Comparison of ENCODE assay signal across 25 cellular contexts in the genomic region with DNA sequence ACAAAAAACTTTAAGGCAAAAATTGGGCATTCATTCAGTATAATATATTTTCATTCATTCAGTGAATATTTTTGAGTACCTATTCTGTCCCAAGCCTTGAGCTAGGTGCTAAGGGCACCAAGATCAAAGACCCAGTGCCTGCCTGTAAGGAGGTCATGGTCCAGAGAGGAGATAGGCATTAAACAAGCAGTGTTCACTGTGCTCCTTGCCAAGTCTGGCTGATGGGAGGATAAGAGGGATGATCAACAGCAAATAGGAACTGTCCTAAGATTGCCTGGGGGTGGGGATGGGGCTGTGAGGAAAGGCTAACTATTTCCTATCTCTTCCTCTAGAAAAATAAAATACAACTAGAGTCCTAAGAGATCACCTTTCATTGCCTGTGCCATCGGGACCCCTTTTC.
A peak's percentile ranks its signal among the peaks of the same experiment; 100 is the strongest.
DNase-seq lines count a peak whose midpoint lies in the region; ATAC-seq and TF ChIP-seq lines count a peak whose summit lies in the region.
"Had no signal": no experiment of that assay in that cellular context is flagged by ENCODE, and none has a peak within 500 bp of the region (broad histone marks: within the 10 kb centered on the region; RNA-seq: fewer than 3 reads in every experiment).

No MANE protein-coding gene starts in this region.

- intact Hi-C loops in uterus (cut with DNase I; ENCODE audit: low total_unique reads): no loop called here
- intact Hi-C loops in tibial artery (cut with DNase I; ENCODE audit: low total_unique reads): no loop called here
- intact Hi-C loops in stomach (cut with DNase I; ENCODE audit: low total_unique reads): no loop called here

- no peaks in the 10 kb centered on the region for H3K9me3 Mint-ChIP-seq in activated naive CD8-positive, alpha-beta T cell treated with anti-CD3 and anti-CD28 coated beads, Interleukin-2, amount 50 U/mL, for 24 hours
- H3K9me3 Mint-ChIP-seq in activated naive CD8-positive, alpha-beta T cell treated with anti-CD3 and anti-CD28 coated beads for 36 hours: no peaks in the 10 kb centered on the region
- H3K9me3 Mint-ChIP-seq in HFFc6: no peaks in the 10 kb centered on the region; the same call in 1 of the 2 replicates
- H3K9me3 Mint-ChIP-seq: activated naive CD8-positive, alpha-beta T cell treated with anti-CD3 and anti-CD28 coated beads, Interleukin-2, amount 10 ng/mL, durations not matched to agents 7 days and 5 days; CD8-positive, alpha-beta T cell; central memory CD8-positive, alpha-beta T cell; natural killer cell treated with Interleukin-12 subunit alpha and Interleukin-12 subunit beta and Interleukin-15 and Interleukin-18, amount 100 ng/mL, for 72 hours had no signal

- H3K36me3 Mint-ChIP-seq in activated naive CD8-positive, alpha-beta T cell treated with anti-CD3 and anti-CD28 coated beads, Interleukin-2, amount 50 U/mL, for 24 hours (ENCODE audit: low read depth): no peaks in the 10 kb centered on the region
- no peaks in the 10 kb centered on the region for H3K36me3 Mint-ChIP-seq in activated naive CD8-positive, alpha-beta T cell treated with anti-CD3 and anti-CD28 coated beads for 36 hours
- H3K36me3 Mint-ChIP-seq in HFFc6 (ENCODE audit: low read depth): no peaks in the 10 kb centered on the region
- H3K36me3 Mint-ChIP-seq: CD8-positive, alpha-beta T cell had no signal

- no peak for ATAC-seq in activated naive CD8-positive, alpha-beta T cell treated with anti-CD3 and anti-CD28 coated beads, Interleukin-2, amount 50 U/mL, for 24 hours
- ATAC-seq: A549; activated CD4-positive, alpha-beta T cell treated with anti-CD3 and anti-CD28 coated beads for 36 hours; CD8-positive, alpha-beta T cell; left ventricle myocardium superior; natural killer cell treated with Interleukin-12 subunit alpha and Interleukin-12 subunit beta and Interleukin-15 and Interleukin-18, amount 100 ng/mL, for 72 hours had no signal

- H3K27ac ChIP-seq in uterus (peak overlapping the region; percentile 77 to 84), tibial artery (no peak overlapping the region), stomach (no peak overlapping the region)
- H3K27ac ChIP-seq: A549, SK-N-MC had no signal

- no peaks in the 10 kb centered on the region for H3K36me3 ChIP-seq in uterus
- H3K36me3 ChIP-seq in tibial artery: no peaks in the 10 kb centered on the region
- no peaks in the 10 kb centered on the region for H3K36me3 ChIP-seq in stomach
- H3K36me3 ChIP-seq: transverse colon had no signal

- H3K9me3 ChIP-seq in uterus (no peaks in the 10 kb centered on the region), tibial artery (no peaks in the 10 kb centered on the region), stomach (no peaks in the 10 kb centered on the region)
- H3K9me3 ChIP-seq: A549, transverse colon had no signal

- H3K27me3 ChIP-seq in uterus (no peaks in the 10 kb centered on the region), tibial artery (no peaks in the 10 kb centered on the region), stomach (no peaks in the 10 kb centered on the region)
- H3K27me3 ChIP-seq: transverse colon had no signal

- H3K4me3 ChIP-seq in uterus: no peak overlapping the region
- no peak overlapping the region for H3K4me3 ChIP-seq in tibial artery
- H3K4me3 ChIP-seq in stomach: no peak overlapping the region
- H3K4me3 ChIP-seq: A549, SK-N-MC, transverse colon had no signal

- H3K4me1 ChIP-seq in uterus (no peaks in the 10 kb centered on the region), tibial artery (peaks cover 0 to 63% (median 23%) of the 10 kb centered on the region in 4 donors), stomach (peaks cover 22 to 59% (median 36%) of the 10 kb centered on the region in 4 donors)
- H3K4me1 ChIP-seq: A549 had no signal

- no peak for DNase-seq in activated naive CD8-positive, alpha-beta T cell treated with anti-CD3 and anti-CD28 coated beads, Interleukin-2, amount 50 U/mL, for 24 hours
- DNase-seq in activated naive CD8-positive, alpha-beta T cell treated with anti-CD3 and anti-CD28 coated beads for 36 hours: no peak
- DNase-seq in NCI-H748 treated with DMSO at 0.1 percent for 48 hours (lab: John Stamatoyannopoulos, UW) (peak; percentile 58), islet precursor cell (peak; percentile 52), uterus (no peak), tibial artery (no peak), HFFc6 (no peak), stomach (no peak)
- DNase-seq: activated CD4-positive, alpha-beta T cell treated with anti-CD3 and anti-CD28 coated beads for 36 hours; activated effector memory CD4-positive, alpha-beta T cell treated with anti-CD3 and anti-CD28 coated beads, Interleukin-2, amount 50 U/mL, for 16 hours; activated naive CD8-positive, alpha-beta T cell treated with anti-CD3 and anti-CD28 coated beads, Interleukin-2, amount 10 ng/mL, durations not matched to agents 7 days and 5 days; activated T-cell treated with anti-CD3 and anti-CD28 coated beads for 4 hours; AML-193; CD8-positive, alpha-beta T cell; GOT3; IMR-90; left ventricle myocardium superior; NCI-H1048; NCI-H510A treated with DMSO at 0.1 percent for 48 hours; small intestine; transverse colon had no signal

- peaks cover 2% of the 10 kb centered on the region for H3K4me1 Mint-ChIP-seq in activated naive CD8-positive, alpha-beta T cell treated with anti-CD3 and anti-CD28 coated beads, Interleukin-2, amount 50 U/mL, for 24 hours
- no peaks in the 10 kb centered on the region for H3K4me1 Mint-ChIP-seq in activated naive CD8-positive, alpha-beta T cell treated with anti-CD3 and anti-CD28 coated beads for 36 hours
- no peaks in the 10 kb centered on the region for H3K4me1 Mint-ChIP-seq in HFFc6 (ENCODE audit: low read depth)
- H3K4me1 Mint-ChIP-seq: activated CD4-positive, alpha-beta T cell treated with anti-CD3 and anti-CD28 coated beads for 36 hours; activated naive CD8-positive, alpha-beta T cell treated with anti-CD3 and anti-CD28 coated beads, Interleukin-2, amount 10 ng/mL, durations not matched to agents 7 days and 5 days; central memory CD8-positive, alpha-beta T cell had no signal

- 67 to 100% (median 88%) methylated on average over 1 of the region's 1 CpG for WGBS in stomach, 5 donors

- peak overlapping the region; percentile 13 for H3K27ac Mint-ChIP-seq in activated naive CD8-positive, alpha-beta T cell treated with anti-CD3 and anti-CD28 coated beads, Interleukin-2, amount 50 U/mL, for 24 hours
- no peak overlapping the region for H3K27ac Mint-ChIP-seq in activated naive CD8-positive, alpha-beta T cell treated with anti-CD3 and anti-CD28 coated beads for 36 hours
- H3K27ac Mint-ChIP-seq in HFFc6: no peak overlapping the region
- H3K27ac Mint-ChIP-seq: activated CD4-positive, alpha-beta T cell treated with anti-CD3 and anti-CD28 coated beads for 36 hours; activated naive CD8-positive, alpha-beta T cell treated with anti-CD3 and anti-CD28 coated beads, Interleukin-2, amount 10 ng/mL, durations not matched to agents 7 days and 5 days; CD8-positive, alpha-beta T cell had no signal

- no peak overlapping the region for H3K4me3 Mint-ChIP-seq in activated naive CD8-positive, alpha-beta T cell treated with anti-CD3 and anti-CD28 coated beads, Interleukin-2, amount 50 U/mL, for 24 hours
- H3K4me3 Mint-ChIP-seq in activated naive CD8-positive, alpha-beta T cell treated with anti-CD3 and anti-CD28 coated beads for 36 hours: no peak overlapping the region
- H3K4me3 Mint-ChIP-seq in HFFc6: no peak overlapping the region
- H3K4me3 Mint-ChIP-seq: activated CD4-positive, alpha-beta T cell treated with anti-CD3 and anti-CD28 coated beads for 36 hours; activated naive CD8-positive, alpha-beta T cell treated with anti-CD3 and anti-CD28 coated beads, Interleukin-2, amount 10 ng/mL, durations not matched to agents 7 days and 5 days; CD8-positive, alpha-beta T cell; central memory CD8-positive, alpha-beta T cell; natural killer cell treated with Interleukin-12 subunit alpha and Interleukin-12 subunit beta and Interleukin-15 and Interleukin-18, amount 100 ng/mL, for 72 hours had no signal

- H3K27me3 Mint-ChIP-seq in activated naive CD8-positive, alpha-beta T cell treated with anti-CD3 and anti-CD28 coated beads, Interleukin-2, amount 50 U/mL, for 24 hours: peaks cover 20% of the 10 kb centered on the region
- H3K27me3 Mint-ChIP-seq in activated naive CD8-positive, alpha-beta T cell treated with anti-CD3 and anti-CD28 coated beads for 36 hours: peaks cover 22% of the 10 kb centered on the region
- peaks cover 9% of the 10 kb centered on the region for H3K27me3 Mint-ChIP-seq in HFFc6 (ENCODE audit: insufficient read depth)
- H3K27me3 Mint-ChIP-seq: central memory CD8-positive, alpha-beta T cell; natural killer cell treated with Interleukin-12 subunit alpha and Interleukin-12 subunit beta and Interleukin-15 and Interleukin-18, amount 100 ng/mL, for 72 hours had no signal

- TF ChIP-seq POLR2A in uterus (IDR thresholded peaks at IDR 0.05) (no peak), stomach (IDR thresholded peaks at IDR 0.05) (no peak)

- TF ChIP-seq CTCF in uterus (IDR thresholded peaks at IDR 0.05) (no peak), tibial artery (IDR thresholded peaks at IDR 0.05) (no peak), HFFc6 (IDR thresholded peaks at IDR 0.05) (no peak), stomach (IDR thresholded peaks at IDR 0.05) (no peak)

- no peak for TF ChIP-seq EP300 in stomach (IDR thresholded peaks at IDR 0.05)

Comparison
In these comparisons a context has a peak if more than half of its experiments do, and no peak if none do; other contexts are left out.
1. DNase-seq: peak in NCI-H748 treated with DMSO at 0.1 percent for 48 hours (single experiment) and islet precursor cell (single experiment); none in activated naive CD8-positive, alpha-beta T cell treated with anti-CD3 and anti-CD28 coated beads, Interleukin-2, amount 50 U/mL, for 24 hours (single experiment), activated naive CD8-positive, alpha-beta T cell treated with anti-CD3 and anti-CD28 coated beads for 36 hours (single experiment), uterus (0 of 2), tibial artery (0 of 2), HFFc6 (single experiment) and stomach (single experiment).
2. H3K27ac ChIP-seq: peak in uterus (2 of 2); none in tibial artery (0 of 2) and stomach (0 of 5).